Comparison of ENCODE assay signal across 8 cellular contexts in the genomic region with DNA sequence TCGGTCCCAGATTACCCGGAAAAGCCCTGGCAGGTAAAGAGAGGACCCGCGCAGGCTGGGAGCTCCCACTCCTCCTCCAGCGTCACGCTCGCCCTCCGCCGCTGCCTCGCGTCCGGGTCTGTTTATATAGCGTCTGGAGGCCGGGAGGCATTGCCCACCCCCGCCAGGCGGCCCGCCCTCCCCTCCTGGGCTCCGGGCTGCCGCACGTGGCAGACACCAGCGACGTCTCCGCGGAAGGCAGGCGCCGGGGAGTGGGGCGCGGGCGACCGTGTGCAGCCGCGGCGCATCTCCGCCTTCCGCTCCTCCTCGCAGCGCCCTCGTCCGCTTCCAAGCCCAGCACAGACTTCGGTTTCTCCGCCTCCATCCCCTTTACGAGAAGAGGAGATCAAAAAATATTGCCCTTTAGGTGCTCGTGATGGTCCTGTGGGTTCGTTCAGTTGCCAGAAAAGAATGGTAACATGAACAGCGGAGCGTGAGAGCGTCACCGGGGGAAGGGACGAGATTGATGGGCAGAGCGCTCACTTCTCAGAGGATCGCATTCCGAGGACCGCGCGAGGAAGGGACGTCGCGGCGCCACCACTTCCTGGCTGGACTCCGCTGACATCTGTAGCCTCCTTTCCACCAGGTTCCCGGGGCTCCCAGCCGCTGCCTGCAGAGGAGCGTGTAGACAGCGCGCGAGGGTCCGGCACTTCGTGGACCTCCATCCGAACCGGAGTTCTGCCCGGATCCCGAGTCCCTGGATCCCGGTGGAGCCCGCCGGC. TPM values are rescaled to one million over a fixed set of nuclear protein-coding genes. Genes with fewer than 3 reads are reported as not detected.
DNase-seq lines count a peak whose midpoint lies in the region; ATAC-seq and TF ChIP-seq lines count a peak whose summit lies in the region.

Gene GALNTL6 (plus strand): TSS at position 210 of the 761 bp plus-strand sequence.

- CTCF ChIA-PET in RWPE1 (lab: Yijun Ruan, JAX) = no interaction called here

- intact Hi-C loops in mucosa of descending colon (cut with DNase I, micrococcal nuclease) = no loop called here

- no peak within 1 kb of the TSS for H3K27ac ChIP-seq in RWPE1

- peak; percentile 34 for DNase-seq in choroid plexus epithelial cell (ENCODE audit: low read depth)
- no peak for DNase-seq in mucosa of descending colon
- DNase-seq in RWPE1 (ENCODE audit: low spot score) = no peak
- no peak for DNase-seq in activated CD8-positive, alpha-beta memory T cell treated with anti-CD3 and anti-CD28 coated beads, Interleukin-2, amount 50 U/mL, for 4 hours
- DNase-seq in MV-4-11 (lab: John Stamatoyannopoulos, UW) = no peak
- no peak for DNase-seq in activated T-cell treated with anti-CD3 and anti-CD28 coated beads for 4 hours

- H3K4me1 ChIP-seq in mucosa of descending colon (ENCODE audit: low read depth) = no peaks in the 10 kb centered on the region

- POLR2A ChIA-PET in RWPE1 (lab: Yijun Ruan, JAX; ENCODE audit: low non-redundant PET) = no interaction called here

- peak; percentile 38 for ATAC-seq in GM19351 (IDR thresholded peaks at IDR 0.05; ENCODE audit: unreplicated experiment)
- ATAC-seq in HG03460 (IDR thresholded peaks at IDR 0.05; ENCODE audit: unreplicated experiment) = peak; percentile 50
- peak; percentile 29 for ATAC-seq in mucosa of descending colon

- no peak for TF ChIP-seq CTCF in choroid plexus epithelial cell (conservative IDR thresholded peaks at IDR 0.05; ENCODE audit: low read depth, low read length)
- TF ChIP-seq CTCF in mucosa of descending colon (IDR thresholded peaks at IDR 0.05) = no peak
- TF ChIP-seq CTCF in RWPE1 (conservative IDR thresholded peaks at IDR 0.05; ENCODE audit: low read depth) = no peak

- H3K4me3 ChIP-seq in choroid plexus epithelial cell (ENCODE audit: low read depth, low read length) = peak within 1 kb of the TSS; percentile 55
- no peak within 1 kb of the TSS for H3K4me3 ChIP-seq in mucosa of descending colon

- no peaks in the 10 kb centered on the region for H3K9me3 ChIP-seq in mucosa of descending colon

- no peaks in the 10 kb centered on the region for H3K36me3 ChIP-seq in mucosa of descending colon (ENCODE audit: low read depth)

RNA-seq across cellular contexts. Expression of gene GALNTL6, which starts in this region (rescaled TPM):
- total RNA-seq in mucosa of descending colon = under 1 TPM; 0.12 to 0.27 (median 0.19) TPM

Comparison
In these comparisons a context has a peak if more than half of its experiments do, and no peak if none do; other contexts are left out.
1. Peak in ATAC-seq in mucosa of descending colon; RNA of the gene not detected or under 1 TPM.